In the genomic region with DNA sequence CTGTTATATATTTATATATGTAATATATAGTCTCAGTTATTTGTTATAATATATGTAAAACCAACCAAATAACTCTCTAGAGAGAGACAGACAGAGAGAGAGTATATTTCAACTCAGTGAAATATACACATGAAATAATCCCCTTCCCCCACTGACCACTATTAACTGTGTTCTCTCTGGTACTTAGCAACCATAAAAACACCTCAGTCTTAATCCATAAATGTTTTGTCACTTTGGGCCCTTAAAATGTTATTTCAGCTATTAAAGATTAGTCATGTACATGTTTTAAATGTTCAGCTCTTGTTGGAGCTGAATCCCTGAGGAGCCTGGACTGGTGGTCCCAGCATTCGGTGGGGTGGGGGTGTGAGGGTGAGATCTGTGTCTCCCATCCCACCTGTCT, we compare ENCODE assay signal across 21 cellular contexts.
DNase-seq lines count a peak whose midpoint lies in the region; ATAC-seq, FAIRE-seq and TF ChIP-seq lines count a peak whose summit lies in the region.
"Had no signal": no experiment of that assay in that cellular context is flagged by ENCODE, and none has a peak within 500 bp of the region (broad histone marks: within the 10 kb centered on the region; RNA-seq: fewer than 3 reads in every experiment).

No MANE protein-coding gene starts in this region.

- no peaks in the 10 kb centered on the region for H3K36me3 Mint-ChIP-seq in astrocyte (ENCODE audit: low read depth, unreplicated experiment)
- H3K36me3 Mint-ChIP-seq: CD4-positive, alpha-beta memory T cell had no signal

- intact Hi-C loops in gastrocnemius medialis (cut with DNase I; ENCODE audit: low total_unique reads), result no loop called here

- no peaks in the 10 kb centered on the region for H3K27me3 ChIP-seq in GM23248 (replicated peaks; ENCODE audit: insufficient read depth)
- no peaks in the 10 kb centered on the region for H3K27me3 ChIP-seq in astrocyte (ENCODE audit: insufficient read depth, low read length)
- no peaks in the 10 kb centered on the region for H3K27me3 ChIP-seq in gastrocnemius medialis
- H3K27me3 ChIP-seq: BLaER1 had no signal

- H3K9me3 ChIP-seq in GM23248 (ENCODE audit: low read depth) (no peaks in the 10 kb centered on the region), astrocyte (ENCODE audit: insufficient read depth, low read depth, low read length) (no peaks in the 10 kb centered on the region), gastrocnemius medialis (no peaks in the 10 kb centered on the region)
- H3K9me3 ChIP-seq: Caco-2 had no signal

- peaks cover 7% of the 10 kb centered on the region for H3K27me3 Mint-ChIP-seq in astrocyte (ENCODE audit: low read depth, unreplicated experiment)

- H3K4me3 ChIP-seq in GM23248 (no peak overlapping the region), astrocyte (ENCODE audit: insufficient read depth, low read depth, low read length) (no peak overlapping the region), gastrocnemius medialis (no peak overlapping the region)
- H3K4me3 ChIP-seq: BLaER1, GM12878 had no signal

- no peaks in the 10 kb centered on the region for H4K20me1 ChIP-seq in GM23248 (ENCODE audit: insufficient read depth)
- no peaks in the 10 kb centered on the region for H4K20me1 ChIP-seq in astrocyte (ENCODE audit: insufficient read depth, low read length)
- H4K20me1 ChIP-seq: BLaER1 had no signal

- H3K9ac ChIP-seq in GM23248 (no peak overlapping the region), astrocyte (ENCODE audit: low read length) (no peak overlapping the region)
- H3K9ac ChIP-seq: BLaER1 had no signal

- peak overlapping the region; percentile 81 for H3K27ac Mint-ChIP-seq in astrocyte (ENCODE audit: unreplicated experiment)
- H3K27ac Mint-ChIP-seq: CD4-positive, alpha-beta memory T cell had no signal

- WGBS in GM23248 (ENCODE audit: low coverage in 1 of 2, low lambda C conversion rate in 2 of 2, missing lambda C conversion rate in 2 of 2), 2 experiments, result 32 to 53% methylated on average over 1 of the region's 1 CpG

- H3K4me1 Mint-ChIP-seq in astrocyte (ENCODE audit: low read depth, unreplicated experiment), result peaks cover 2% of the 10 kb centered on the region
- H3K4me1 Mint-ChIP-seq: CD4-positive, alpha-beta memory T cell had no signal

- TF ChIP-seq CTCF in astrocyte (IDR thresholded peaks at IDR 0.05; ENCODE audit: insufficient read depth, low read depth, low read length) (no peak), gastrocnemius medialis (IDR thresholded peaks at IDR 0.05 in 4 of 5, conservative IDR thresholded peaks at IDR 0.05 in 1 of 5) (no peak)

- ATAC-seq in HG02938 (IDR thresholded peaks at IDR 0.05; ENCODE audit: unreplicated experiment) (no peak), gastrocnemius medialis (no peak)
- ATAC-seq: GM12878, SK-N-SH treated with all-trans-retinoic acid at 6 μM for 48 hours had no signal

- H3K4me3 Mint-ChIP-seq in astrocyte (ENCODE audit: unreplicated experiment), result no peak overlapping the region
- H3K4me3 Mint-ChIP-seq: CD4-positive, alpha-beta memory T cell had no signal

- H3K4me2 ChIP-seq in GM23248 (ENCODE audit: unreplicated experiment), result peak overlapping the region; percentile 67
- H3K4me2 ChIP-seq in astrocyte (ENCODE audit: low read length), result no peak overlapping the region

- peaks cover 2% of the 10 kb centered on the region for H3K9me3 Mint-ChIP-seq in astrocyte (ENCODE audit: unreplicated experiment)
- H3K9me3 Mint-ChIP-seq: CD4-positive, alpha-beta memory T cell had no signal

- DNase-seq in EH (ENCODE audit: low read depth) (peak; percentile 45), GM23248 (peak; percentile 52), astrocyte (ENCODE audit: low read depth) (no peak), renal cortical epithelial cell (ENCODE audit: low read depth) (peak; percentile 51), gastrocnemius medialis (no peak), amniotic stem cell (lab: John Stamatoyannopoulos, UW) (no peak)
- DNase-seq: Caco-2; CD4-positive, alpha-beta memory T cell; DMS 273 treated with DMSO at 0.1 percent for 48 hours; H7; KG1; NCI-H1105 treated with DMSO at 0.1 percent for 48 hours; NCI-H2029 treated with DMSO at 0.1 percent for 48 hours; NCI-H345; NCI-H524; NCI-H774 had no signal

- no peak overlapping the region for H2AFZ ChIP-seq in GM23248
- no peak overlapping the region for H2AFZ ChIP-seq in astrocyte (ENCODE audit: low read depth, low read length)

- no peaks in the 10 kb centered on the region for H3K9me2 ChIP-seq in GM23248 (ENCODE audit: insufficient read depth)

- H3F3A ChIP-seq in GM23248 (ENCODE audit: insufficient read depth), result peaks cover 9% of the 10 kb centered on the region

- in situ Hi-C loops in GM23248 (cut with MboI) (no loop called here), gastrocnemius medialis (cut with MboI; ENCODE audit: low sequenced_read_pairs in 4 of 4) (loop anchor here in 2 of 4 donors (25.0 kb wide), 1 partner anchor 409 kb away; a partner anchor contains a TSS)

- FAIRE-seq in astrocyte (lab: Jason Lieb, UNC), result no peak
- FAIRE-seq: GM12878 had no signal

- TF ChIP-seq POLR2A in gastrocnemius medialis (IDR thresholded peaks at IDR 0.05), result no peak

- H3K79me2 ChIP-seq in GM23248 (ENCODE audit: insufficient read depth), result no peaks in the 10 kb centered on the region
- H3K79me2 ChIP-seq in astrocyte (ENCODE audit: insufficient read depth, low read length), result no peaks in the 10 kb centered on the region

- H3K36me3 ChIP-seq in GM23248 (ENCODE audit: low read depth) (no peaks in the 10 kb centered on the region), astrocyte (ENCODE audit: insufficient read depth, low read length) (no peaks in the 10 kb centered on the region), gastrocnemius medialis (no peaks in the 10 kb centered on the region)
- H3K36me3 ChIP-seq: BLaER1 had no signal

- H3K4me1 ChIP-seq in GM23248 (ENCODE audit: insufficient read depth) (peaks cover 18% of the 10 kb centered on the region), astrocyte (ENCODE audit: insufficient read depth, low read length) (peaks cover 5% of the 10 kb centered on the region), gastrocnemius medialis (no peaks in the 10 kb centered on the region)
- H3K4me1 ChIP-seq: Caco-2 had no signal

- H3K27ac ChIP-seq in GM23248 (peak overlapping the region; percentile 65; the same call in 1 of the 2 replicates), astrocyte (ENCODE audit: low read depth, low read length) (no peak overlapping the region), gastrocnemius medialis (no peak overlapping the region)
- H3K27ac ChIP-seq: BLaER1, HL-60 had no signal

Comparison
In these comparisons a context has a peak if more than half of its experiments do, and no peak if none do; other contexts are left out.
1. DNase-seq: peak in EH (single experiment), GM23248 (single experiment) and renal cortical epithelial cell (single experiment); none in astrocyte (single experiment), gastrocnemius medialis (0 of 2) and amniotic stem cell (single experiment).